1 cellular context compared by ENCODE assay signal in the genomic region with DNA sequence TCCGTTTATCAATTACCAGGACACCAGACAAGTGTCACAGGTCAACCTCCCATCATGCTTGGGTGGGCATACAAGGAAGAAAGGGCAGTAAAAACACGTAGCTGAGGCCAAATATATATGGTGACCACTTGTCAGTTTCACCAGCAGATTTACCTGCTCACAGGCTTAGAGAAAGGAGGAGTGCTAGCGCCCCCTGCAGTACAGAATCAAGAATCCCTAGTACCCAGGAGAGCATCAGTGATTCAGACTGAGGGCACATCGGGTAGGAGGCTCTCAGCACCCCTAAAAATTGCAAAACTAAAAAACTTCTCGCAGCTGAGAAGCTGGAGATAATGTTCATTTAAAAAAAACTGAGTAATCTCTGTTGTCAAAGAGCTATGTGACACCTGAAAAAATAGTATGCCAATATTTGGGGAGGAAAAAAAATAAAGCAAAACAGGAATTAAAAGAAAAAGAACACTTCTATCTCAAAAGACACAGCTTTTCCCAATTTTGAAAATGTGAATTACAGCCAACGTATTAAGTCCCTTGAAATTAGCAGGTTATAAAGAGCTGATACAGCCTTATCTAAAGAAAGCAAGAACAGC.
TF ChIP-seq lines count a peak whose summit lies in the region.

No MANE protein-coding gene starts in this region.

TF ChIP-seq in K562, 482 proteins besides CTCF, POLR2A, EP300 and RAD21 (continued from another document):
- TF ChIP-seq, protein P1, sequence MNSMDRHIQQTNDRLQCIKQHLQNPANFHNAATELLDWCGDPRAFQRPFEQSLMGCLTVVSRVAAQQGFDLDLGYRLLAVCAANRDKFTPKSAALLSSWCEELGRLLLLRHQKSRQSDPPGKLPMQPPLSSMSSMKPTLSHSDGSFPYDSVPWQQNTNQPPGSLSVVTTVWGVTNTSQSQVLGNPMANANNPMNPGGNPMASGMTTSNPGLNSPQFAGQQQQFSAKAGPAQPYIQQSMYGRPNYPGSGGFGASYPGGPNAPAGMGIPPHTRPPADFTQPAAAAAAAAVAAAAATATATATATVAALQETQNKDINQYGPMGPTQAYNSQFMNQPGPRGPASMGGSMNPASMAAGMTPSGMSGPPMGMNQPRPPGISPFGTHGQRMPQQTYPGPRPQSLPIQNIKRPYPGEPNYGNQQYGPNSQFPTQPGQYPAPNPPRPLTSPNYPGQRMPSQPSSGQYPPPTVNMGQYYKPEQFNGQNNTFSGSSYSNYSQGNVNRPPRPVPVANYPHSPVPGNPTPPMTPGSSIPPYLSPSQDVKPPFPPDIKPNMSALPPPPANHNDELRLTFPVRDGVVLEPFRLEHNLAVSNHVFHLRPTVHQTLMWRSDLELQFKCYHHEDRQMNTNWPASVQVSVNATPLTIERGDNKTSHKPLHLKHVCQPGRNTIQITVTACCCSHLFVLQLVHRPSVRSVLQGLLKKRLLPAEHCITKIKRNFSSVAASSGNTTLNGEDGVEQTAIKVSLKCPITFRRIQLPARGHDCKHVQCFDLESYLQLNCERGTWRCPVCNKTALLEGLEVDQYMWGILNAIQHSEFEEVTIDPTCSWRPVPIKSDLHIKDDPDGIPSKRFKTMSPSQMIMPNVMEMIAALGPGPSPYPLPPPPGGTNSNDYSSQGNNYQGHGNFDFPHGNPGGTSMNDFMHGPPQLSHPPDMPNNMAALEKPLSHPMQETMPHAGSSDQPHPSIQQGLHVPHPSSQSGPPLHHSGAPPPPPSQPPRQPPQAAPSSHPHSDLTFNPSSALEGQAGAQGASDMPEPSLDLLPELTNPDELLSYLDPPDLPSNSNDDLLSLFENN (IDR thresholded peaks at IDR 0.05; ENCODE audit: low read depth in 2 of 2, low read length in 2 of 2), result no peak
- TF ChIP-seq CC2D1A (IDR thresholded peaks at IDR 0.05) (0 out of 2 replicates have a peak, but pooled peaks have one; percentile 31), RBM15 (IDR thresholded peaks at IDR 0.05; ENCODE audit: insufficient read depth, low read length) (no peak), DEAF1 (CRISPR knock-in tag; IDR thresholded peaks at IDR 0.05) (peak; percentile 41; the same call in 1 of the 2 replicates), NRF1 (conservative IDR thresholded peaks at IDR 0.05 in 1 of 2, IDR thresholded peaks at IDR 0.05 in 1 of 2) (no peak), CTCFL (IDR thresholded peaks at IDR 0.05; ENCODE audit: borderline replicate concordance, insufficient read depth, low read depth, low read length, poor library complexity, severe bottlenecking) (no peak)
